In genomic region chr12:10553148-10553547, GRCh38 we compare ENCODE assay signal across 22 cellular contexts. TPM values are rescaled to one million over a fixed set of nuclear protein-coding genes. Genes with fewer than 3 reads are reported as not detected.
DNase-seq lines count a peak whose midpoint lies in the region; ATAC-seq lines count a peak whose summit lies in the region.
"Had no signal": no experiment of that assay in that cellular context is flagged by ENCODE, and none has a peak within 500 bp of the region (broad histone marks: within the 10 kb centered on the region; RNA-seq: fewer than 3 reads in every experiment).

No MANE protein-coding gene starts in this region.

- POLR2A ChIA-PET in naive thymus-derived CD8-positive, alpha-beta T cell (lab: Charles Lee): interaction anchor here (0.6 to 3.1 kb wide), 16 partner anchors 9 to 883 kb away, joined by 3 to 41 read pairs (median 8); partner anchors contain the start of genes MAGOHB and YBX3

- peak overlapping the region; percentile 85 for H3K27ac Mint-ChIP-seq in activated T-cell treated with anti-CD3 and anti-CD28 coated beads, Interleukin-2, amount 50 U/mL, for 72 hours
- H3K27ac Mint-ChIP-seq in activated naive CD8-positive, alpha-beta T cell treated with anti-CD3 and anti-CD28 coated beads for 36 hours: peak overlapping the region; percentile 99
- peak overlapping the region; percentile 95 to 100 (median 100) for H3K27ac Mint-ChIP-seq in naive thymus-derived CD8-positive, alpha-beta T cell
- H3K27ac Mint-ChIP-seq: CD4-positive, CD25-positive, alpha-beta regulatory T cell had no signal

- peak overlapping the region; percentile 80 to 88 for H3K4me3 Mint-ChIP-seq in activated T-cell treated with anti-CD3 and anti-CD28 coated beads, Interleukin-2, amount 50 U/mL, for 72 hours
- peak overlapping the region; percentile 94 for H3K4me3 Mint-ChIP-seq in activated naive CD8-positive, alpha-beta T cell treated with anti-CD3 and anti-CD28 coated beads for 36 hours
- peak overlapping the region; percentile 84 to 99 (median 96) for H3K4me3 Mint-ChIP-seq in naive thymus-derived CD8-positive, alpha-beta T cell

- no peak for DNase-seq in activated T-cell treated with anti-CD3 and anti-CD28 coated beads, Interleukin-2, amount 50 U/mL, for 72 hours
- DNase-seq in activated T-cell treated with anti-CD3 and anti-CD28 coated beads for 4 hours (no peak), Kasumi-1 (lab: John Stamatoyannopoulos, UW) (no peak), DMS153 (lab: John Stamatoyannopoulos, UW) (no peak)
- DNase-seq in activated naive CD8-positive, alpha-beta T cell treated with anti-CD3 and anti-CD28 coated beads for 36 hours: peak; percentile 38
- peak in 8 of 10 donors; percentile 28 to 88 (median 65) for DNase-seq in naive thymus-derived CD8-positive, alpha-beta T cell
- DNase-seq: BE2C; CD4-positive, CD25-positive, alpha-beta regulatory T cell; DMS53; EL; KBM-7; MV-4-11; NCI-H187; NCI-H2107; NCI-H510A treated with DMSO at 0.1 percent for 48 hours; NCI-H774; PC-3; RPMI8226; SHP77 treated with DMSO at 0.1 percent for 48 hours had no signal

- peaks cover 29% of the 10 kb centered on the region for H3K4me1 Mint-ChIP-seq in activated T-cell treated with anti-CD3 and anti-CD28 coated beads, Interleukin-2, amount 50 U/mL, for 72 hours (ENCODE audit: low read depth)
- H3K4me1 Mint-ChIP-seq in activated naive CD8-positive, alpha-beta T cell treated with anti-CD3 and anti-CD28 coated beads for 36 hours: peaks cover 44% of the 10 kb centered on the region
- H3K4me1 Mint-ChIP-seq in naive thymus-derived CD8-positive, alpha-beta T cell: peaks cover 25 to 50% (median 41%) of the 10 kb centered on the region in 4 donors

- H3K9me3 Mint-ChIP-seq in activated T-cell treated with anti-CD3 and anti-CD28 coated beads, Interleukin-2, amount 50 U/mL, for 72 hours: no peaks in the 10 kb centered on the region
- peaks cover 24% of the 10 kb centered on the region for H3K9me3 Mint-ChIP-seq in activated naive CD8-positive, alpha-beta T cell treated with anti-CD3 and anti-CD28 coated beads for 36 hours
- peaks cover 10 to 34% (median 25%) of the 10 kb centered on the region in 9 donors for H3K9me3 Mint-ChIP-seq in naive thymus-derived CD8-positive, alpha-beta T cell

- H3K27me3 Mint-ChIP-seq in activated T-cell treated with anti-CD3 and anti-CD28 coated beads, Interleukin-2, amount 50 U/mL, for 72 hours (ENCODE audit: low read depth): peaks cover 6% of the 10 kb centered on the region
- H3K27me3 Mint-ChIP-seq in activated naive CD8-positive, alpha-beta T cell treated with anti-CD3 and anti-CD28 coated beads for 36 hours: no peaks in the 10 kb centered on the region
- H3K27me3 Mint-ChIP-seq in naive thymus-derived CD8-positive, alpha-beta T cell: no peaks in the 10 kb centered on the region

- peaks cover 9 to 12% of the 10 kb centered on the region in 2 donors for H3K36me3 Mint-ChIP-seq in activated T-cell treated with anti-CD3 and anti-CD28 coated beads, Interleukin-2, amount 50 U/mL, for 72 hours (ENCODE audit: insufficient read depth in 2 of 2)
- peaks cover 56% of the 10 kb centered on the region for H3K36me3 Mint-ChIP-seq in activated naive CD8-positive, alpha-beta T cell treated with anti-CD3 and anti-CD28 coated beads for 36 hours
- peaks cover 18 to 49% (median 34%) of the 10 kb centered on the region in 3 donors for H3K36me3 Mint-ChIP-seq in naive thymus-derived CD8-positive, alpha-beta T cell
- H3K36me3 Mint-ChIP-seq: CD4-positive, CD25-positive, alpha-beta regulatory T cell had no signal

- ATAC-seq in activated T-cell treated with anti-CD3 and anti-CD28 coated beads, Interleukin-2, amount 50 U/mL, for 72 hours (replicated peaks in 1 of 2): peak; percentile 78 to 81
- peak; percentile 21 to 47 for ATAC-seq in naive thymus-derived CD8-positive, alpha-beta T cell
- ATAC-seq in GM19397 (IDR thresholded peaks at IDR 0.05; ENCODE audit: unreplicated experiment) (no peak), HG03469 (IDR thresholded peaks at IDR 0.05; ENCODE audit: unreplicated experiment) (no peak)
- ATAC-seq: HepG2, PC-3 had no signal

RNA-seq across cellular contexts. Expression of gene EIF2S3B, which starts 47.5 kb away (rescaled TPM):
- total RNA-seq in activated T-cell treated with anti-CD3 and anti-CD28 coated beads, Interleukin-2, amount 50 U/mL, for 72 hours: 1 to 10 TPM in 1 of 2 donors, under 1 TPM in 1; 0.63 to 1.2 TPM
- 1 to 10 TPM; 2.4 to 2.6 TPM for total RNA-seq in activated naive CD8-positive, alpha-beta T cell treated with anti-CD3 and anti-CD28 coated beads for 36 hours
- 1 to 10 TPM; 2.4 TPM for total RNA-seq in naive thymus-derived CD8-positive, alpha-beta T cell
- under 1 TPM; 0.30 to 0.88 (median 0.82) TPM for polyA plus RNA-seq in naive thymus-derived CD8-positive, alpha-beta T cell

Comparison
In these comparisons a context has a peak if more than half of its experiments do, and no peak if none do; other contexts are left out.
1. ATAC-seq: peak in activated T-cell treated with anti-CD3 and anti-CD28 coated beads, Interleukin-2, amount 50 U/mL, for 72 hours (2 of 2) and naive thymus-derived CD8-positive, alpha-beta T cell (2 of 2); none in GM19397 (single experiment) and HG03469 (single experiment).
2. DNase-seq: peak in activated naive CD8-positive, alpha-beta T cell treated with anti-CD3 and anti-CD28 coated beads for 36 hours (single experiment) and naive thymus-derived CD8-positive, alpha-beta T cell (8 of 10); none in activated T-cell treated with anti-CD3 and anti-CD28 coated beads, Interleukin-2, amount 50 U/mL, for 72 hours (0 of 2), activated T-cell treated with anti-CD3 and anti-CD28 coated beads for 4 hours (single experiment), Kasumi-1 (0 of 2) and DMS153 (single experiment).
3. Peak in every context shown above with its lines, with median percentiles within 50 percentile points of each other: H3K27ac Mint-ChIP-seq and H3K4me3 Mint-ChIP-seq.